23 cellular contexts compared by ENCODE assay signal in genomic region chr6:13351271-13351670, GRCh38. TPM values are rescaled to one million over a fixed set of nuclear protein-coding genes. Genes with fewer than 3 reads are reported as not detected.
DNase-seq lines count a peak whose midpoint lies in the region; TF ChIP-seq lines count a peak whose summit lies in the region.
"Had no signal": no experiment of that assay in that cellular context is flagged by ENCODE, and none has a peak within 500 bp of the region (broad histone marks: within the 10 kb centered on the region; RNA-seq: fewer than 3 reads in every experiment).

No MANE protein-coding gene starts in this region.

- H3K27me3 Mint-ChIP-seq in nephron (ENCODE audit: low read depth), result peaks cover 7% of the 10 kb centered on the region
- H3K27me3 Mint-ChIP-seq: memory B cell had no signal

- peak overlapping the region; percentile 67 to 80 (median 71) for H3K27ac Mint-ChIP-seq in nephron
- H3K27ac Mint-ChIP-seq: natural killer cell had no signal

- no peak for TF ChIP-seq POLR2A in stomach (IDR thresholded peaks at IDR 0.05)

- H3K9me2 ChIP-seq in hepatocyte (replicated peaks; ENCODE audit: insufficient read depth), result no peaks in the 10 kb centered on the region

- WGBS in hepatocyte (ENCODE audit: low lambda C conversion rate, missing lambda C conversion rate), result 49% methylated on average over 12 of the region's 12 CpGs
- WGBS in stomach, 5 donors, result 71 to 85% (median 79%) methylated on average over 12 of the region's 12 CpGs
- 73% methylated on average over 11 of the region's 12 CpGs for WGBS in mammary epithelial cell (ENCODE audit: low coverage, missing lambda C conversion rate)

- H3K9me3 Mint-ChIP-seq in nephron, result no peaks in the 10 kb centered on the region
- H3K9me3 Mint-ChIP-seq: activated T-cell treated with anti-CD3 and anti-CD28 coated beads, Interleukin-2, amount 50 U/mL, for 4 hours; memory B cell; natural killer cell had no signal

- H3K36me3 ChIP-seq in hepatocyte (replicated peaks; ENCODE audit: insufficient read depth, low read depth) (no peaks in the 10 kb centered on the region), stomach (no peaks in the 10 kb centered on the region), mammary epithelial cell (ENCODE audit: insufficient read depth, low read length) (no peaks in the 10 kb centered on the region)
- H3K36me3 ChIP-seq: brain microvascular endothelial cell, spleen had no signal

- H3K36me3 Mint-ChIP-seq in nephron (ENCODE audit: low read depth), result no peaks in the 10 kb centered on the region
- H3K36me3 Mint-ChIP-seq: memory B cell, natural killer cell had no signal

- TF ChIP-seq CTCF in hepatocyte (IDR thresholded peaks at IDR 0.05; ENCODE audit: poor library complexity) (no peak), nephron (IDR thresholded peaks at IDR 0.05; ENCODE audit: unreplicated experiment in 3 of 3) (no peak), stomach (IDR thresholded peaks at IDR 0.05) (no peak), mammary epithelial cell (conservative IDR thresholded peaks at IDR 0.05 in 1 of 2, IDR thresholded peaks at IDR 0.05 in 1 of 2; ENCODE audit: extremely low read depth in 1 of 2, insufficient read depth in 1 of 2, low read depth in 1 of 2, low read length in 2 of 2) (no peak)

- H3K9me3 ChIP-seq in hepatocyte (ENCODE audit: low read depth) (no peaks in the 10 kb centered on the region), stomach (no peaks in the 10 kb centered on the region), mammary epithelial cell (replicated peaks; ENCODE audit: insufficient read depth, low read length) (no peaks in the 10 kb centered on the region)
- H3K9me3 ChIP-seq: spleen had no signal

- H3K79me2 ChIP-seq in hepatocyte (no peaks in the 10 kb centered on the region), mammary epithelial cell (ENCODE audit: insufficient read depth, low read length) (no peaks in the 10 kb centered on the region)

- peaks cover 45% of the 10 kb centered on the region for H3K4me1 Mint-ChIP-seq in nephron

- no peaks in the 10 kb centered on the region for H3K27me3 ChIP-seq in hepatocyte
- H3K27me3 ChIP-seq in stomach, result no peaks in the 10 kb centered on the region
- no peaks in the 10 kb centered on the region for H3K27me3 ChIP-seq in mammary epithelial cell (ENCODE audit: insufficient read depth, low read length)
- H3K27me3 ChIP-seq: brain microvascular endothelial cell, spleen had no signal

- intact Hi-C loops in stomach (cut with DNase I; ENCODE audit: low total_unique reads) (no loop called here), mammary epithelial cell (cut with micrococcal nuclease) (no loop called here)

- no peaks in the 10 kb centered on the region for H4K20me1 ChIP-seq in hepatocyte (ENCODE audit: insufficient read depth, poor library complexity, severe bottlenecking)
- H4K20me1 ChIP-seq in mammary epithelial cell (ENCODE audit: insufficient read depth, low read length), result no peaks in the 10 kb centered on the region

- H2AFZ ChIP-seq in hepatocyte (peak overlapping the region; percentile 21), mammary epithelial cell (ENCODE audit: low read depth, low read length) (no peak overlapping the region)

- DNase-seq in Ammon's horn (ENCODE audit: low spot score) (peak; percentile 71), anterior cingulate cortex (lab: John Stamatoyannopoulos, UW) (peak in 36 of 58 donors; percentile 9 to 78 (median 42)), hepatocyte (ENCODE audit: low spot score) (no peak), NCI-H345 (lab: John Stamatoyannopoulos, UW) (no peak), stomach (no peak), mammary epithelial cell (no peak)
- DNase-seq in activated effector memory CD4-positive, alpha-beta T cell treated with anti-CD3 and anti-CD28 coated beads, Interleukin-2, amount 50 U/mL, for 16 hours, result no peak
- DNase-seq: activated CD8-positive, alpha-beta memory T cell treated with anti-CD3 and anti-CD28 coated beads for 24 hours; activated naive CD4-positive, alpha-beta T cell treated with anti-CD3 and anti-CD28 coated beads, Interleukin-2, amount 50 U/mL, for 16 hours; activated T-cell treated with anti-CD3 and anti-CD28 coated beads, Interleukin-2, amount 50 U/mL, for 4 hours; brain microvascular endothelial cell; Caco-2; kidney; MM.1S; natural killer cell; NCI-H146; NCI-H2171; NCI-H526 treated with DMSO at 0.1 percent for 48 hours; spleen; stimulated activated CD4-positive, alpha-beta T cell treated with anti-CD3 and anti-CD28 coated beads, Interleukin-4, amount 100 ng/mL, for 4 hours had no signal

- H3K9ac ChIP-seq in mammary epithelial cell (ENCODE audit: insufficient read depth, low read length), result no peak overlapping the region

- H3K4me2 ChIP-seq in hepatocyte (peak overlapping the region; percentile 22), mammary epithelial cell (ENCODE audit: insufficient read depth, low read depth, low read length) (no peak overlapping the region)

- dilution Hi-C loops in mammary epithelial cell (cut with HindIII; ENCODE audit: low sequenced_read_pairs), result no loop called here

- TF ChIP-seq EP300 in stomach (IDR thresholded peaks at IDR 0.05), result no peak

- no TSS peak for BruUV-seq in mammary epithelial cell (replicated peaks; lab: Mats Ljungman, UMichigan)

- H3K27ac ChIP-seq in hepatocyte (no peak overlapping the region), stomach (no peak overlapping the region), mammary epithelial cell (ENCODE audit: insufficient read depth, low read depth, low read length) (no peak overlapping the region)
- H3K27ac ChIP-seq: brain microvascular endothelial cell, coronary artery, spleen had no signal

- peak overlapping the region in 1 of 3 experiments; percentile 19 for H3K4me3 Mint-ChIP-seq in nephron
- H3K4me3 Mint-ChIP-seq: activated T-cell treated with anti-CD3 and anti-CD28 coated beads, Interleukin-2, amount 50 U/mL, for 4 hours; memory B cell; natural killer cell had no signal

- H3K4me1 ChIP-seq in hepatocyte (ENCODE audit: insufficient read depth) (peaks cover 6% of the 10 kb centered on the region), stomach (peaks cover 13 to 26% (median 20%) of the 10 kb centered on the region in 4 donors), mammary epithelial cell (ENCODE audit: insufficient read depth, low read length) (peaks cover 24% of the 10 kb centered on the region)

- in situ Hi-C loops in mammary epithelial cell (cut with MboI; ENCODE audit: low sequenced_read_pairs in 2 of 2), result no loop called here

- H3K4me3 ChIP-seq in hepatocyte (no peak overlapping the region), stomach (no peak overlapping the region), mammary epithelial cell (replicated peaks in 1 of 3; ENCODE audit: insufficient read depth in 1 of 3, low read depth in 2 of 3, low read length in 3 of 3) (no peak overlapping the region)
- H3K4me3 ChIP-seq: coronary artery, spleen had no signal

- CTCF ChIA-PET in mammary epithelial cell (lab: Charles Lee; ENCODE audit: low non-redundant PET), result no interaction called here

RNA-seq across cellular contexts. Expression of gene TBC1D7, which starts 22.9 kb away (rescaled TPM):
- total RNA-seq in hepatocyte (15.5 and 27.8 TPM in 2 replicates), stomach (10 to 100 TPM in 1 of 5 donors, 1 to 10 TPM in 3, not detected in 1; 2.7 to 20.4 (median 7.5) TPM), mammary epithelial cell (10 to 100 TPM; 21.0 to 22.1 TPM)
- polyA plus RNA-seq in hepatocyte (28.3 and 32.4 TPM in 2 replicates), stomach (10 to 100 TPM in 2 of 3 donors, 1 to 10 TPM in 1; 8.2 to 15.3 (median 10.2) TPM), mammary epithelial cell (21.8 TPM)
- polyA minus RNA-seq in mammary epithelial cell, result 30.2 TPM

Comparison
In these comparisons a context has a peak if more than half of its experiments do, and no peak if none do; other contexts are left out.
1. DNase-seq: peak in Ammon's horn (single experiment) and anterior cingulate cortex (36 of 58); none in hepatocyte (single experiment), NCI-H345 (single experiment), stomach (single experiment), mammary epithelial cell (single experiment) and activated effector memory CD4-positive, alpha-beta T cell treated with anti-CD3 and anti-CD28 coated beads, Interleukin-2, amount 50 U/mL, for 16 hours (single experiment).